In genomic region chr1:1204998-1205768, GRCh38 we compare ENCODE assay signal across 1 cellular context.
TF ChIP-seq lines count a peak whose summit lies in the region.

No MANE protein-coding gene starts in this region.

TF ChIP-seq in HEK293, 187 proteins besides CTCF, POLR2A, EP300 and RAD21 (continued from another document):
- TF ChIP-seq ZNF148 (tag by site-specific recombination; IDR thresholded peaks at IDR 0.05; ENCODE audit: borderline replicate concordance) (no peak), ZBTB11 (tag by site-specific recombination; conservative IDR thresholded peaks at IDR 0.05; ENCODE audit: low read depth) (no peak), ZNF146 (tag by site-specific recombination; IDR thresholded peaks at IDR 0.05) (no peak), ZNF658 (tag by site-specific recombination; IDR thresholded peaks at IDR 0.05) (no peak), GLIS2 (tag by site-specific recombination; IDR thresholded peaks at IDR 0.05) (peak; percentile 71), TCF7L2 (IDR thresholded peaks at IDR 0.05; ENCODE audit: borderline replicate concordance, low read depth, low read length) (no peak), ZNF174 (tag by site-specific recombination; IDR thresholded peaks at IDR 0.05) (no peak), ZFP3 (tag by site-specific recombination; IDR thresholded peaks at IDR 0.05; ENCODE audit: low read depth) (no peak), ZNF837 (tag by site-specific recombination; IDR thresholded peaks at IDR 0.05) (no peak), SCRT2 (tag by site-specific recombination; IDR thresholded peaks at IDR 0.05) (no peak), ZBTB10 (tag by site-specific recombination; IDR thresholded peaks at IDR 0.05) (0 out of 2 replicates have a peak, but pooled peaks have one; percentile 29), GLIS1 (tag by site-specific recombination; IDR thresholded peaks at IDR 0.05) (peak; percentile 96), ZNF391 (tag by site-specific recombination; IDR thresholded peaks at IDR 0.05; ENCODE audit: borderline replicate concordance, low read depth) (no peak), KLF8 (tag by site-specific recombination; IDR thresholded peaks at IDR 0.05) (no peak), ZNF362 (tag by site-specific recombination; IDR thresholded peaks at IDR 0.05) (no peak), PBX3 (CRISPR knock-in tag; IDR thresholded peaks at IDR 0.05) (no peak), ZNF350 (tag by site-specific recombination; IDR thresholded peaks at IDR 0.05) (no peak), FEZF1 (tag by site-specific recombination; IDR thresholded peaks at IDR 0.05) (no peak), OSR2 (tag by site-specific recombination; IDR thresholded peaks at IDR 0.05) (no peak), ZFP69B (tag by site-specific recombination; IDR thresholded peaks at IDR 0.05) (no peak), ZNF549 (tag by site-specific recombination; IDR thresholded peaks at IDR 0.05) (no peak), ZNF155 (tag by site-specific recombination; IDR thresholded peaks at IDR 0.05) (no peak), ZNF324 (tag by site-specific recombination; IDR thresholded peaks at IDR 0.05) (no peak)
